Comparison of ENCODE assay signal across 2 cellular contexts in the genomic region with DNA sequence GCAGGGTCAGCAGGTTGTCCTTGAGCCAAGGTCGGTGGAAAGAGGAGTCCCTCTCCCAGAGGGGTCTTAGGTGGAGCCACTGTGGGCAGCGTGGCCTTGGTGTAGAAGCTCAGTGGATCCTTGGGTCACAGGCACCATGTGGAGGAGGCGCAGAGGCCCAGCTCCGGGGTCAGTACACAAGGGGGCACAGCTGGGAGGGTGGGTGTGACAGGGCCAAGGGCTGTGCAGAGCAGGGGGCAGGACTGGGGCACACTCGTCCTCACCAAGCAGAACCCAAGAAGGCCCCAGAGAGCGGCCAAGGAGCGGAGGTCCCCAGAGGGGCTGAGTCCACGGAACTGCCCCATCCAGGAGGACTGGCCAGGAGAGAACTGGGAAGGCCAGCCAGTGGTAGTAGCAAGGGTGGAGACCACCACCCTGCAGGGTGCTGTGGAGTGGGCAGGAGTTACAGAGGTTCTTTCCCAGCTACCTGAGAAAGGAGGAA.
TF ChIP-seq lines count a peak whose summit lies in the region.

No MANE protein-coding gene starts in this region.

TF ChIP-seq in H1, 55 proteins besides CTCF, POLR2A, EP300 and RAD21:
- TF ChIP-seq ZNF274 (IDR thresholded peaks at IDR 0.05; ENCODE audit: borderline replicate concordance, extremely low read depth, low read length), result no peak
- no peak for TF ChIP-seq CHD2 (IDR thresholded peaks at IDR 0.05; ENCODE audit: low read length)
- TF ChIP-seq, protein P1, sequence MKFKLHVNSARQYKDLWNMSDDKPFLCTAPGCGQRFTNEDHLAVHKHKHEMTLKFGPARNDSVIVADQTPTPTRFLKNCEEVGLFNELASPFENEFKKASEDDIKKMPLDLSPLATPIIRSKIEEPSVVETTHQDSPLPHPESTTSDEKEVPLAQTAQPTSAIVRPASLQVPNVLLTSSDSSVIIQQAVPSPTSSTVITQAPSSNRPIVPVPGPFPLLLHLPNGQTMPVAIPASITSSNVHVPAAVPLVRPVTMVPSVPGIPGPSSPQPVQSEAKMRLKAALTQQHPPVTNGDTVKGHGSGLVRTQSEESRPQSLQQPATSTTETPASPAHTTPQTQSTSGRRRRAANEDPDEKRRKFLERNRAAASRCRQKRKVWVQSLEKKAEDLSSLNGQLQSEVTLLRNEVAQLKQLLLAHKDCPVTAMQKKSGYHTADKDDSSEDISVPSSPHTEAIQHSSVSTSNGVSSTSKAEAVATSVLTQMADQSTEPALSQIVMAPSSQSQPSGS (IDR thresholded peaks at IDR 0.05; ENCODE audit: low read length), result no peak
- no peak for TF ChIP-seq SP1 (IDR thresholded peaks at IDR 0.05; ENCODE audit: low read depth, low read length)
- TF ChIP-seq BCL11A (IDR thresholded peaks at IDR 0.05; ENCODE audit: low read depth in 2 of 2, low read length in 2 of 2), result no peak

TF ChIP-seq in HEK293T, 16 proteins besides CTCF, POLR2A, EP300 and RAD21:
- TF ChIP-seq L3MBTL2 (conservative IDR thresholded peaks at IDR 0.05) (no peak), FOXK2 (IDR thresholded peaks at IDR 0.05) (no peak), CTBP1 (IDR thresholded peaks at IDR 0.05; ENCODE audit: borderline replicate concordance) (no peak), LEF1 (IDR thresholded peaks at IDR 0.05; ENCODE audit: borderline replicate concordance) (no peak), NFRKB (IDR thresholded peaks at IDR 0.05) (no peak), HDGF (IDR thresholded peaks at IDR 0.05; ENCODE audit: borderline replicate concordance) (no peak)
